ENCODE assay signal across 8 cellular contexts in genomic region chr5:65482727-65483473, GRCh38. TPM values are rescaled to one million over a fixed set of nuclear protein-coding genes. Genes with fewer than 3 reads are reported as not detected.
A peak's percentile ranks its signal among the peaks of the same experiment; 100 is the strongest.
DNase-seq lines count a peak whose midpoint lies in the region; ATAC-seq and TF ChIP-seq lines count a peak whose summit lies in the region.

No MANE protein-coding gene starts in this region.

- no TSS peak for BruUV-seq in Caco-2 (replicated peaks; lab: Mats Ljungman, UMichigan)

- peak overlapping the region; percentile 19 for H2BK120ac ChIP-seq in mesenchymal stem cell (ENCODE audit: low read depth, low read length)

- peaks cover under 1% of the 10 kb centered on the region for H3K79me1 ChIP-seq in mesenchymal stem cell (replicated peaks; ENCODE audit: low read length, poor library complexity, severe bottlenecking)

- H2AK5ac ChIP-seq in mesenchymal stem cell (ENCODE audit: low read length, severe bottlenecking) = no peak overlapping the region

- ATAC-seq in HG03378 (IDR thresholded peaks at IDR 0.05; ENCODE audit: unreplicated experiment) (peak; percentile 19), SK-N-SH treated with all-trans-retinoic acid at 6 μM for 48 hours (peak; percentile 34), GM21528 (IDR thresholded peaks at IDR 0.05; ENCODE audit: low FRiP score, unreplicated experiment) (no peak)
- ATAC-seq in stimulated activated memory B cell treated with anti-CD40 and anti-IgM and Interleukin-4, amounts not matched to agents 10 μg/mL and 1 μg/mL and 100 μg/mL, for 72 hours = no peak

- H3K36me3 Mint-ChIP-seq in Caco-2 (ENCODE audit: insufficient read depth, unreplicated experiment) (no peaks in the 10 kb centered on the region), endodermal cell (ENCODE audit: low read depth) (no peaks in the 10 kb centered on the region), type B pancreatic cell (no peaks in the 10 kb centered on the region)
- no peaks in the 10 kb centered on the region for H3K36me3 Mint-ChIP-seq in stimulated activated memory B cell treated with anti-CD40 and anti-IgM and Interleukin-4, amounts not matched to agents 10 μg/mL and 1 μg/mL and 100 μg/mL, for 72 hours

- H3K4ac ChIP-seq in mesenchymal stem cell (ENCODE audit: low read depth in 1 of 2, low read length in 2 of 2) = peak overlapping the region in 1 of 2 experiments; percentile 41

- H4K8ac ChIP-seq in mesenchymal stem cell (ENCODE audit: low read length) = no peak overlapping the region

- H3K36me3 ChIP-seq in Caco-2 (ENCODE audit: control insufficient read depth, insufficient read depth, low read length) (no peaks in the 10 kb centered on the region), endodermal cell (ENCODE audit: control insufficient read depth, insufficient read depth, low read length) (no peaks in the 10 kb centered on the region), mesenchymal stem cell (ENCODE audit: control insufficient read depth in 1 of 2, insufficient read depth in 2 of 2, low read depth in 1 of 2, low read length in 2 of 2) (no peaks in the 10 kb centered on the region)

- H3K27me3 Mint-ChIP-seq in Caco-2 (ENCODE audit: insufficient read depth, unreplicated experiment) (no peaks in the 10 kb centered on the region), endodermal cell (ENCODE audit: insufficient read depth) (no peaks in the 10 kb centered on the region), type B pancreatic cell (no peaks in the 10 kb centered on the region)
- H3K27me3 Mint-ChIP-seq in stimulated activated memory B cell treated with anti-CD40 and anti-IgM and Interleukin-4, amounts not matched to agents 10 μg/mL and 1 μg/mL and 100 μg/mL, for 72 hours = no peaks in the 10 kb centered on the region

- no peak overlapping the region for H4K91ac ChIP-seq in mesenchymal stem cell (ENCODE audit: low read length)

- no peaks in the 10 kb centered on the region for H3K27me3 ChIP-seq in Caco-2 (replicated peaks; ENCODE audit: control insufficient read depth, insufficient read depth, low read length)
- H3K27me3 ChIP-seq in endodermal cell (ENCODE audit: control insufficient read depth, insufficient read depth, low read length, poor library complexity, severe bottlenecking) = peaks cover 14% of the 10 kb centered on the region
- no peaks in the 10 kb centered on the region for H3K27me3 ChIP-seq in mesenchymal stem cell (ENCODE audit: control insufficient read depth in 1 of 2, insufficient read depth in 1 of 2, low read length in 2 of 2)

- no peaks in the 10 kb centered on the region for H3K9me3 ChIP-seq in Caco-2
- no peaks in the 10 kb centered on the region for H3K9me3 ChIP-seq in endodermal cell (ENCODE audit: control insufficient read depth, low read length)
- H3K9me3 ChIP-seq in mesenchymal stem cell (ENCODE audit: control insufficient read depth, low read length) = no peaks in the 10 kb centered on the region

- H2BK12ac ChIP-seq in mesenchymal stem cell (ENCODE audit: low read length in 2 of 2) = no peak overlapping the region

- no peak overlapping the region for H3K27ac Mint-ChIP-seq in Caco-2 (ENCODE audit: unreplicated experiment)
- peak overlapping the region; percentile 80 for H3K27ac Mint-ChIP-seq in endodermal cell
- peak overlapping the region; percentile 84 for H3K27ac Mint-ChIP-seq in type B pancreatic cell
- no peak overlapping the region for H3K27ac Mint-ChIP-seq in stimulated activated memory B cell treated with anti-CD40 and anti-IgM and Interleukin-4, amounts not matched to agents 10 μg/mL and 1 μg/mL and 100 μg/mL, for 72 hours

- H3K27ac ChIP-seq in endodermal cell (ENCODE audit: low read depth, low read length) (peak overlapping the region; percentile 57), mesenchymal stem cell (ENCODE audit: low read length, poor library complexity, severe bottlenecking) (peak overlapping the region; percentile 87)

- DNase-seq in Caco-2 (no peak), endodermal cell (peak; percentile 72), mesenchymal stem cell (peak; percentile 81), type B pancreatic cell (ENCODE audit: extremely low spot score, unreplicated experiment) (no peak)

- H3K9me3 Mint-ChIP-seq in Caco-2 (ENCODE audit: unreplicated experiment) (no peaks in the 10 kb centered on the region), endodermal cell (peaks cover 11% of the 10 kb centered on the region), type B pancreatic cell (no peaks in the 10 kb centered on the region)
- no peaks in the 10 kb centered on the region for H3K9me3 Mint-ChIP-seq in stimulated activated memory B cell treated with anti-CD40 and anti-IgM and Interleukin-4, amounts not matched to agents 10 μg/mL and 1 μg/mL and 100 μg/mL, for 72 hours

- no peak overlapping the region for H3K9ac ChIP-seq in endodermal cell (ENCODE audit: extremely low read depth, low read length, poor library complexity, severe bottlenecking)
- H3K9ac ChIP-seq in mesenchymal stem cell (ENCODE audit: low read length) = peak overlapping the region; percentile 93

- POLR2A ChIA-PET in Caco-2 (lab: Charles Lee) = no interaction called here

- H3K14ac ChIP-seq in mesenchymal stem cell (ENCODE audit: low read length in 2 of 2) = peak overlapping the region in 1 of 2 experiments; percentile 57

- peak overlapping the region; percentile 35 for H3K4me3 ChIP-seq in Caco-2 (ENCODE audit: low read depth, low read length)
- peak overlapping the region; percentile 77 for H3K4me3 ChIP-seq in endodermal cell (ENCODE audit: low read length)
- H3K4me3 ChIP-seq in mesenchymal stem cell (ENCODE audit: insufficient read depth in 1 of 2, low read depth in 1 of 2, low read length in 2 of 2) = peak overlapping the region; percentile 42 to 96

- peak overlapping the region; percentile 92 for H3K4me2 ChIP-seq in mesenchymal stem cell (ENCODE audit: low read length, poor library complexity, severe bottlenecking)

- peak overlapping the region; percentile 66 for H2BK5ac ChIP-seq in mesenchymal stem cell (ENCODE audit: low read depth, low read length, poor library complexity, severe bottlenecking)

- H2BK15ac ChIP-seq in mesenchymal stem cell (ENCODE audit: low read depth, poor library complexity, severe bottlenecking) = no peak overlapping the region

- H3K23ac ChIP-seq in mesenchymal stem cell (ENCODE audit: low read length in 2 of 2) = no peak overlapping the region

- CTCF ChIA-PET in Caco-2 (lab: Charles Lee) = interaction anchor here (0.6 to 2.5 kb wide), 10 partner anchors 93 to 888 kb away, joined by 3 to 17 read pairs (median 3); no protein-coding TSS in a partner anchor

- TF ChIP-seq CTCF in Caco-2 (IDR thresholded peaks at IDR 0.05; ENCODE audit: insufficient read depth in 1 of 2, low read depth in 1 of 2, low read length in 1 of 2, severe bottlenecking in 1 of 2, unreplicated experiment in 1 of 2) (no peak), endodermal cell (conservative IDR thresholded peaks at IDR 0.05) (no peak), type B pancreatic cell (conservative IDR thresholded peaks at IDR 0.05) (no peak)

- H3K4me3 Mint-ChIP-seq in Caco-2 (ENCODE audit: unreplicated experiment) (no peak overlapping the region), endodermal cell (no peak overlapping the region), type B pancreatic cell (no peak overlapping the region)
- no peak overlapping the region for H3K4me3 Mint-ChIP-seq in stimulated activated memory B cell treated with anti-CD40 and anti-IgM and Interleukin-4, amounts not matched to agents 10 μg/mL and 1 μg/mL and 100 μg/mL, for 72 hours

- H3K4me1 Mint-ChIP-seq in Caco-2 (ENCODE audit: low read depth, unreplicated experiment) (no peaks in the 10 kb centered on the region), endodermal cell (peaks cover 19% of the 10 kb centered on the region), type B pancreatic cell (ENCODE audit: unreplicated experiment) (peaks cover 17% of the 10 kb centered on the region)
- H3K4me1 Mint-ChIP-seq in stimulated activated memory B cell treated with anti-CD40 and anti-IgM and Interleukin-4, amounts not matched to agents 10 μg/mL and 1 μg/mL and 100 μg/mL, for 72 hours = peaks cover 13% of the 10 kb centered on the region

- H3K4me1 ChIP-seq in Caco-2 (peaks cover 5% of the 10 kb centered on the region), endodermal cell (ENCODE audit: control insufficient read depth, insufficient read depth, low read length) (no peaks in the 10 kb centered on the region), mesenchymal stem cell (ENCODE audit: control insufficient read depth, insufficient read depth, low read depth, low read length) (peaks cover under 1% of the 10 kb centered on the region)

- peak overlapping the region; percentile 18 for H2AFZ ChIP-seq in mesenchymal stem cell (ENCODE audit: low read depth, low read length)

- intact Hi-C loops in Caco-2 (cut with micrococcal nuclease; ENCODE audit: unreplicated experiment) = loop anchor here (1.0 to 10.0 kb wide), 8 partner anchors 91 to 846 kb away; no protein-coding TSS in a partner anchor

- WGBS in endodermal cell (ENCODE audit: insufficient coverage in 1 of 2, insufficient read length in 1 of 2), 2 experiments = 0 to 15% methylated on average over 6 to 12 of the region's 12 CpGs
- 4% methylated on average over 10 of the region's 12 CpGs for WGBS in mesenchymal stem cell

- H3K18ac ChIP-seq in mesenchymal stem cell (ENCODE audit: low read depth in 1 of 2, low read length in 2 of 2) = peak overlapping the region; percentile 28 to 52

TF ChIP-seq in SK-N-SH treated with all-trans-retinoic acid at 6 μM for 48 hours, 23 proteins besides CTCF, POLR2A, EP300 and RAD21 (continues in another document):
- TF ChIP-seq BACH2 (CRISPR knock-in tag; IDR thresholded peaks at IDR 0.05; ENCODE audit: borderline replicate concordance) (no peak), CSDC2 (CRISPR knock-in tag; IDR thresholded peaks at IDR 0.05) (no peak), ARNTL (CRISPR knock-in tag; IDR thresholded peaks at IDR 0.05; ENCODE audit: borderline replicate concordance, low read depth) (no peak), PPARA (CRISPR knock-in tag; IDR thresholded peaks at IDR 0.05; ENCODE audit: borderline replicate concordance) (no peak)
- TF ChIP-seq, protein P1, sequence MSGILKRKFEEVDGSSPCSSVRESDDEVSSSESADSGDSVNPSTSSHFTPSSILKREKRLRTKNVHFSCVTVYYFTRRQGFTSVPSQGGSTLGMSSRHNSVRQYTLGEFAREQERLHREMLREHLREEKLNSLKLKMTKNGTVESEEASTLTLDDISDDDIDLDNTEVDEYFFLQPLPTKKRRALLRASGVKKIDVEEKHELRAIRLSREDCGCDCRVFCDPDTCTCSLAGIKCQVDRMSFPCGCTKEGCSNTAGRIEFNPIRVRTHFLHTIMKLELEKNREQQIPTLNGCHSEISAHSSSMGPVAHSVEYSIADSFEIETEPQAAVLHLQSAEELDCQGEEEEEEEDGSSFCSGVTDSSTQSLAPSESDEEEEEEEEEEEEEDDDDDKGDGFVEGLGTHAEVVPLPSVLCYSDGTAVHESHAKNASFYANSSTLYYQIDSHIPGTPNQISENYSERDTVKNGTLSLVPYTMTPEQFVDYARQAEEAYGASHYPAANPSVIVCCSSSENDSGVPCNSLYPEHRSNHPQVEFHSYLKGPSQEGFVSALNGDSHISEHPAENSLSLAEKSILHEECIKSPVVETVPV (CRISPR knock-in tag; IDR thresholded peaks at IDR 0.05) = no peak

RNA-seq across cellular contexts. Expression of gene ADAMTS6, which starts 1.2 kb away (rescaled TPM):
- total RNA-seq in Caco-2 (2022) (0.23 and 0.67 TPM in 2 replicates), endodermal cell (1 to 10 TPM; 2.8 to 4.3 TPM), type B pancreatic cell (ENCODE audit: low replicate concordance) (3.0 and 4.2 TPM in 2 replicates)
- polyA plus RNA-seq in endodermal cell (2013, experiment 1 of 2) = 6.4 TPM
- 4.7 TPM for polyA plus RNA-seq in endodermal cell (2013, experiment 2 of 2)
- 0.68 TPM for polyA plus RNA-seq in mesenchymal stem cell (2013, experiment 1 of 2)
- polyA plus RNA-seq in mesenchymal stem cell (2013, experiment 2 of 2) = 0.67 TPM

Comparison
In these comparisons a context has a peak if more than half of its experiments do, and no peak if none do; other contexts are left out.
1. DNase-seq: peak in endodermal cell (single experiment) and mesenchymal stem cell (single experiment); none in Caco-2 (0 of 2) and type B pancreatic cell (single experiment).
2. H3K27ac Mint-ChIP-seq: peak in endodermal cell (single experiment) and type B pancreatic cell (single experiment); none in Caco-2 (single experiment) and stimulated activated memory B cell treated with anti-CD40 and anti-IgM and Interleukin-4, amounts not matched to agents 10 μg/mL and 1 μg/mL and 100 μg/mL, for 72 hours (single experiment).
3. ATAC-seq: peak in HG03378 (single experiment) and SK-N-SH treated with all-trans-retinoic acid at 6 μM for 48 hours (single experiment); none in stimulated activated memory B cell treated with anti-CD40 and anti-IgM and Interleukin-4, amounts not matched to agents 10 μg/mL and 1 μg/mL and 100 μg/mL, for 72 hours (single experiment) and GM21528 (single experiment).
4. Peak in every context shown above with its lines, with median percentiles within 50 percentile points of each other: H3K4me3 ChIP-seq.